ENCODE assay signal across 8 cellular contexts in genomic region chr5:150780180-150780692, GRCh38. TPM values are rescaled to one million over a fixed set of nuclear protein-coding genes. Genes with fewer than 3 reads are reported as not detected.
DNase-seq lines count a peak whose midpoint lies in the region; ATAC-seq, FAIRE-seq and TF ChIP-seq lines count a peak whose summit lies in the region.

No MANE protein-coding gene starts in this region.

- peaks cover 23 to 48% of the 10 kb centered on the region in 2 donors for H3K4me1 ChIP-seq in naive thymus-derived CD4-positive, alpha-beta T cell (ENCODE audit: control insufficient read depth in 2 of 2, insufficient read depth in 2 of 2, low read length in 2 of 2)

- FAIRE-seq in GM18507 (lab: Jason Lieb, UNC): peak; percentile 90

- H3K36me3 Mint-ChIP-seq in central memory CD8-positive, alpha-beta T cell (ENCODE audit: insufficient read depth): peaks cover 5% of the 10 kb centered on the region
- peaks cover 0 to 12% (median 0%) of the 10 kb centered on the region in 5 donors for H3K36me3 Mint-ChIP-seq in naive thymus-derived CD4-positive, alpha-beta T cell
- no peaks in the 10 kb centered on the region for H3K36me3 Mint-ChIP-seq in endothelial cell (ENCODE audit: low read depth, unreplicated experiment)

- peaks cover 10% of the 10 kb centered on the region for H3K27me3 Mint-ChIP-seq in central memory CD8-positive, alpha-beta T cell
- H3K27me3 Mint-ChIP-seq in naive thymus-derived CD4-positive, alpha-beta T cell: peaks cover 0 to 5% (median 0%) of the 10 kb centered on the region in 5 donors
- H3K27me3 Mint-ChIP-seq in endothelial cell (ENCODE audit: unreplicated experiment): peaks cover 3% of the 10 kb centered on the region

- H3K4me3 Mint-ChIP-seq in central memory CD8-positive, alpha-beta T cell: no peak overlapping the region
- peak overlapping the region; percentile 14 to 100 (median 96) for H3K4me3 Mint-ChIP-seq in naive thymus-derived CD4-positive, alpha-beta T cell
- no peak overlapping the region for H3K4me3 Mint-ChIP-seq in endothelial cell (ENCODE audit: unreplicated experiment)

- no peaks in the 10 kb centered on the region for H3K9me3 ChIP-seq in naive thymus-derived CD4-positive, alpha-beta T cell (ENCODE audit: control insufficient read depth in 2 of 3, low read length in 3 of 3)

- H3K4me3 ChIP-seq in naive thymus-derived CD4-positive, alpha-beta T cell (ENCODE audit: low read length): no peak overlapping the region

- no peak for DNase-seq in GM18507 (ENCODE audit: extremely low spot score, insufficient read length, low read depth)
- DNase-seq in HCEC 1CT: peak; percentile 91
- peak; percentile 71 for DNase-seq in NAMALWA (ENCODE audit: low spot score)
- no peak for DNase-seq in central memory CD8-positive, alpha-beta T cell (ENCODE audit: low spot score in 2 of 2)
- no peak for DNase-seq in naive thymus-derived CD4-positive, alpha-beta T cell
- no peak for DNase-seq in COR-L47 (lab: John Stamatoyannopoulos, UW)
- no peak for DNase-seq in A172 (ENCODE audit: low spot score)
- DNase-seq in endothelial cell (ENCODE audit: low spot score): no peak

- no peaks in the 10 kb centered on the region for H3K9me3 Mint-ChIP-seq in central memory CD8-positive, alpha-beta T cell
- peaks cover 0 to under 1% (median 0%) of the 10 kb centered on the region in 11 donors for H3K9me3 Mint-ChIP-seq in naive thymus-derived CD4-positive, alpha-beta T cell
- H3K9me3 Mint-ChIP-seq in endothelial cell (ENCODE audit: unreplicated experiment): no peaks in the 10 kb centered on the region

- H3K27me3 ChIP-seq in naive thymus-derived CD4-positive, alpha-beta T cell (ENCODE audit: control insufficient read depth in 2 of 2, insufficient read depth in 2 of 2, low read length in 2 of 2): no peaks in the 10 kb centered on the region

- no peak for ATAC-seq in central memory CD8-positive, alpha-beta T cell (replicated peaks; ENCODE audit: extremely low read depth, poor library complexity, severe bottlenecking)
- ATAC-seq in naive thymus-derived CD4-positive, alpha-beta T cell: no peak

- no peaks in the 10 kb centered on the region for H3K36me3 ChIP-seq in naive thymus-derived CD4-positive, alpha-beta T cell (ENCODE audit: control insufficient read depth in 2 of 3, insufficient read depth in 3 of 3, low read length in 3 of 3)

- CTCF ChIA-PET in naive thymus-derived CD4-positive, alpha-beta T cell (lab: Charles Lee): interaction anchor here (0.6 to 4.1 kb wide), 6 partner anchors 21 to 245 kb away, joined by 3 to 30 read pairs (median 10); partner anchors contain the start of genes DCTN4 and IRGM

- H3K27ac ChIP-seq in naive thymus-derived CD4-positive, alpha-beta T cell (ENCODE audit: low read depth, low read length): no peak overlapping the region

- POLR2A ChIA-PET in naive thymus-derived CD4-positive, alpha-beta T cell (lab: Charles Lee): interaction anchor here (2.0 to 3.6 kb wide), 3 partner anchors 67 to 80 kb away, joined by 7 to 27 read pairs (median 25); partner anchors contain the start of genes IRGM and RBM22

- H3K27ac Mint-ChIP-seq in central memory CD8-positive, alpha-beta T cell (ENCODE audit: low read depth): peak overlapping the region; percentile 47
- peak overlapping the region; percentile 26 to 97 (median 91) for H3K27ac Mint-ChIP-seq in naive thymus-derived CD4-positive, alpha-beta T cell
- no peak overlapping the region for H3K27ac Mint-ChIP-seq in endothelial cell (ENCODE audit: unreplicated experiment)

- no peak for TF ChIP-seq CTCF in endothelial cell (IDR thresholded peaks at IDR 0.05; ENCODE audit: unreplicated experiment)

- peaks cover 49% of the 10 kb centered on the region for H3K4me1 Mint-ChIP-seq in central memory CD8-positive, alpha-beta T cell
- H3K4me1 Mint-ChIP-seq in naive thymus-derived CD4-positive, alpha-beta T cell: peaks cover 44 to 76% (median 69%) of the 10 kb centered on the region in 7 donors
- H3K4me1 Mint-ChIP-seq in endothelial cell (ENCODE audit: unreplicated experiment): peaks cover 7% of the 10 kb centered on the region

- intact Hi-C loops in naive thymus-derived CD4-positive, alpha-beta T cell (cut with micrococcal nuclease): loop anchor here (5.0 kb wide), 6 partner anchors 43 to 442 kb away; partner anchors contain the start of genes CCDC69 (in 1 of the 2) and TNIP1 (in 1 of the 2)

RNA-seq across cellular contexts. Expression of gene SMIM3, which starts 1.7 kb away (rescaled TPM):
- total RNA-seq in naive thymus-derived CD4-positive, alpha-beta T cell: 10 to 100 TPM in 1 of 5 experiments, 1 to 10 TPM in 4; 5.2 to 17.9 (median 7.9) TPM
- 10 to 100 TPM; 11.3 to 16.6 TPM for polyA plus RNA-seq in naive thymus-derived CD4-positive, alpha-beta T cell
- total RNA-seq in A172 (2014; rRNA removed; shearing (Covaris generic)): 11.4 and 26.2 TPM in 2 replicates
- 3.0 TPM for total RNA-seq in endothelial cell (ENCODE audit: unreplicated experiment)

RNA-seq across cellular contexts. Expression of gene DCTN4, which starts 21.4 kb away (rescaled TPM):
- 10 to 100 TPM; 42.4 to 88.2 (median 46.9) TPM for total RNA-seq in naive thymus-derived CD4-positive, alpha-beta T cell
- 10 to 100 TPM in 1 of 2 donors, 1 to 10 TPM in 1; 9.5 to 10.5 TPM for polyA plus RNA-seq in naive thymus-derived CD4-positive, alpha-beta T cell
- 67.7 and 68.0 TPM in 2 replicates for total RNA-seq in A172 (2014; rRNA removed; shearing (Covaris generic))
- total RNA-seq in endothelial cell (ENCODE audit: unreplicated experiment): 50.3 TPM

Comparison
In these comparisons a context has a peak if more than half of its experiments do, and no peak if none do; other contexts are left out.
1. DNase-seq: peak in HCEC 1CT (single experiment) and NAMALWA (single experiment); none in GM18507 (single experiment), central memory CD8-positive, alpha-beta T cell (0 of 2), naive thymus-derived CD4-positive, alpha-beta T cell (0 of 9), COR-L47 (single experiment), A172 (single experiment) and endothelial cell (single experiment).
2. H3K4me3 Mint-ChIP-seq: peak in naive thymus-derived CD4-positive, alpha-beta T cell (10 of 10); none in central memory CD8-positive, alpha-beta T cell (single experiment) and endothelial cell (single experiment).